In genomic region chr20:2839732-2840137, GRCh38 we compare ENCODE assay signal across 10 cellular contexts. TPM values are rescaled to one million over a fixed set of nuclear protein-coding genes. Genes with fewer than 3 reads are reported as not detected.
A peak's percentile ranks its signal among the peaks of the same experiment; 100 is the strongest.
DNase-seq lines count a peak whose midpoint lies in the region; ATAC-seq and TF ChIP-seq lines count a peak whose summit lies in the region.
"Had no signal": no experiment of that assay in that cellular context is flagged by ENCODE, and none has a peak within 500 bp of the region (broad histone marks: within the 10 kb centered on the region; RNA-seq: fewer than 3 reads in every experiment).

No MANE protein-coding gene starts in this region.

- H3K27me3 ChIP-seq in SK-N-SH (ENCODE audit: insufficient read depth), result no peaks in the 10 kb centered on the region
- no peaks in the 10 kb centered on the region for H3K27me3 ChIP-seq in kidney epithelial cell (ENCODE audit: control insufficient read depth, insufficient read depth, low read length)
- H3K27me3 ChIP-seq in stomach smooth muscle (ENCODE audit: control insufficient read depth in 1 of 2, insufficient read depth in 2 of 2, low read length in 2 of 2), result no peaks in the 10 kb centered on the region

- POLR2A ChIA-PET in SK-N-SH (lab: Yijun Ruan, JAX), result interaction anchor here (1.5 kb wide), 1 partner anchor 40 kb away, joined by 4 read pairs; the partner anchor contains the start of gene CPXM1

- peaks cover 39% of the 10 kb centered on the region; the same call in 1 of the 2 replicates for H3K79me2 ChIP-seq in SK-N-SH (ENCODE audit: insufficient read depth)

- TF ChIP-seq RAD21 in SK-N-SH (IDR thresholded peaks at IDR 0.05; ENCODE audit: low read length), result no peak

- intact Hi-C loops in activated T-helper 2 cell treated with anti-CD3 and anti-CD28 coated beads, Interferon-gamma antibody, Interleukin-2, Interleukin-4, amounts not matched to agents 10 μg/mL and 5 μg/mL and 100 μg/mL, durations not matched to agents 14 hours and 24 hours and 36 hours (cut with micrococcal nuclease), result loop anchor here (1.0 kb wide), 1 partner anchor 34 kb away; the partner anchor contains the start of gene PTPRA

- peak overlapping the region; percentile 100 for H2AFZ ChIP-seq in SK-N-SH (ENCODE audit: low read depth)

- DNase-seq in SK-N-SH, result no peak
- DNase-seq in activated T-helper 2 cell treated with anti-CD3 and anti-CD28 coated beads, Interferon-gamma antibody, Interleukin-2, Interleukin-4, amounts not matched to agents 10 μg/mL and 5 μg/mL and 100 μg/mL, durations not matched to agents 14 hours and 24 hours and 36 hours (ENCODE audit: low spot score), result no peak
- no peak for DNase-seq in kidney epithelial cell (ENCODE audit: low read depth)
- no peak for DNase-seq in DMS53 (lab: John Stamatoyannopoulos, UW)
- no peak for DNase-seq in activated CD4-positive, alpha-beta T cell treated with anti-CD3 and anti-CD28 coated beads for 4 hours
- DNase-seq: 8988T had no signal

- no peak for TF ChIP-seq EP300 in SK-N-SH (IDR thresholded peaks at IDR 0.05; ENCODE audit: borderline replicate concordance in 1 of 2, low read depth in 1 of 2, low read length in 1 of 2)

- H3K4me3 ChIP-seq in SK-N-SH (ENCODE audit: low read depth in 2 of 2, low read length in 1 of 2) (peak overlapping the region; percentile 89 to 93), kidney epithelial cell (ENCODE audit: low read depth, low read length) (peak overlapping the region; percentile 62), stomach smooth muscle (ENCODE audit: low read length in 2 of 2) (peak overlapping the region; percentile 81 to 91)

- H3K4me1 ChIP-seq in SK-N-SH (ENCODE audit: control insufficient read depth in 1 of 2, insufficient read depth in 2 of 2, low read depth in 1 of 2, low read length in 1 of 2) (peaks cover 9 to 18% of the 10 kb centered on the region in 2 experiments; a peak in 3 of 4 replicates), stomach smooth muscle (ENCODE audit: control insufficient read depth, insufficient read depth, low read length) (peaks cover 22% of the 10 kb centered on the region)

- H3K9me3 Mint-ChIP-seq in activated T-helper 2 cell treated with anti-CD3 and anti-CD28 coated beads, Interferon-gamma antibody, Interleukin-2, Interleukin-4, amounts not matched to agents 10 μg/mL and 5 μg/mL and 100 μg/mL, durations not matched to agents 14 hours and 24 hours and 36 hours, result peaks cover 3% of the 10 kb centered on the region

- peak overlapping the region; percentile 84 for H3K4me3 Mint-ChIP-seq in activated T-helper 2 cell treated with anti-CD3 and anti-CD28 coated beads, Interferon-gamma antibody, Interleukin-2, Interleukin-4, amounts not matched to agents 10 μg/mL and 5 μg/mL and 100 μg/mL, durations not matched to agents 14 hours and 24 hours and 36 hours (ENCODE audit: low read depth)

- H3K9me3 ChIP-seq in SK-N-SH, result no peaks in the 10 kb centered on the region
- H3K9me3 ChIP-seq in stomach smooth muscle (ENCODE audit: control insufficient read depth in 2 of 2, low read length in 2 of 2), result no peaks in the 10 kb centered on the region

- H3K27ac Mint-ChIP-seq in activated T-helper 2 cell treated with anti-CD3 and anti-CD28 coated beads, Interferon-gamma antibody, Interleukin-2, Interleukin-4, amounts not matched to agents 10 μg/mL and 5 μg/mL and 100 μg/mL, durations not matched to agents 14 hours and 24 hours and 36 hours, result peak overlapping the region; percentile 89

- WGBS in SK-N-SH (ENCODE audit: low lambda C conversion rate), result 88% methylated on average over 14 of the region's 21 CpGs

- H3K27me3 Mint-ChIP-seq in activated T-helper 2 cell treated with anti-CD3 and anti-CD28 coated beads, Interferon-gamma antibody, Interleukin-2, Interleukin-4, amounts not matched to agents 10 μg/mL and 5 μg/mL and 100 μg/mL, durations not matched to agents 14 hours and 24 hours and 36 hours (ENCODE audit: low read depth), result no peaks in the 10 kb centered on the region

- no peaks in the 10 kb centered on the region for H4K20me1 ChIP-seq in SK-N-SH (ENCODE audit: insufficient read depth)

- H3K27ac ChIP-seq in SK-N-SH (ENCODE audit: low read depth in 2 of 2, low read length in 1 of 2) (peak overlapping the region; percentile 68 to 80; a peak in 2 of 4 replicates), stomach smooth muscle (ENCODE audit: low read length) (peak overlapping the region; percentile 83)

- peaks cover 20% of the 10 kb centered on the region for H3K36me3 Mint-ChIP-seq in activated T-helper 2 cell treated with anti-CD3 and anti-CD28 coated beads, Interferon-gamma antibody, Interleukin-2, Interleukin-4, amounts not matched to agents 10 μg/mL and 5 μg/mL and 100 μg/mL, durations not matched to agents 14 hours and 24 hours and 36 hours (ENCODE audit: low read depth)

- peaks cover 3% of the 10 kb centered on the region for H3F3A ChIP-seq in SK-N-SH (replicated peaks; ENCODE audit: insufficient read depth)

- no peak for TF ChIP-seq CTCF in SK-N-SH (IDR thresholded peaks at IDR 0.05)
- no peak for TF ChIP-seq CTCF in kidney epithelial cell (IDR thresholded peaks at IDR 0.05; ENCODE audit: insufficient read depth, low read length, poor library complexity, severe bottlenecking)

- H3K9me2 ChIP-seq in SK-N-SH, result no peaks in the 10 kb centered on the region

- peak overlapping the region; percentile 94 for H3K4me2 ChIP-seq in SK-N-SH

- peak overlapping the region; percentile 88; the same call in 1 of the 2 replicates for H3K9ac ChIP-seq in SK-N-SH
- no peak overlapping the region for H3K9ac ChIP-seq in stomach smooth muscle (ENCODE audit: low read length in 2 of 2)

- ATAC-seq in SK-N-SH treated with all-trans-retinoic acid at 6 μM for 48 hours (no peak), HG03159 (IDR thresholded peaks at IDR 0.05; ENCODE audit: unreplicated experiment) (no peak)

- H3K36me3 ChIP-seq in SK-N-SH (replicated peaks in 1 of 2; ENCODE audit: control insufficient read depth in 1 of 2, insufficient read depth in 2 of 2, low read length in 1 of 2) (peaks cover 7 to 23% of the 10 kb centered on the region in 2 experiments), kidney epithelial cell (ENCODE audit: control insufficient read depth, insufficient read depth, low read length) (no peaks in the 10 kb centered on the region), stomach smooth muscle (ENCODE audit: control insufficient read depth in 2 of 2, insufficient read depth in 2 of 2, low read length in 2 of 2) (peaks cover 0 to 11% of the 10 kb centered on the region in 2 donors)

- peaks cover 15% of the 10 kb centered on the region for H3K4me1 Mint-ChIP-seq in activated T-helper 2 cell treated with anti-CD3 and anti-CD28 coated beads, Interferon-gamma antibody, Interleukin-2, Interleukin-4, amounts not matched to agents 10 μg/mL and 5 μg/mL and 100 μg/mL, durations not matched to agents 14 hours and 24 hours and 36 hours (ENCODE audit: low read depth)

- CTCF ChIA-PET in SK-N-SH (lab: Yijun Ruan, JAX), result interaction anchor here (0.9 to 3.8 kb wide), 3 partner anchors 12 to 33 kb away, joined by 3 to 12 read pairs (median 3); no protein-coding TSS in a partner anchor

TF ChIP-seq in SK-N-SH, 30 proteins besides CTCF, POLR2A, EP300 and RAD21:
- TF ChIP-seq SMC3 (IDR thresholded peaks at IDR 0.05; ENCODE audit: low read depth, low read length) (no peak), NFIC (IDR thresholded peaks at IDR 0.05; ENCODE audit: borderline replicate concordance) (no peak), POLR2AphosphoS5 (IDR thresholded peaks at IDR 0.05; ENCODE audit: low read depth, low read length) (no peak)

TF ChIP-seq in SK-N-SH treated with all-trans-retinoic acid at 6 μM for 48 hours, 23 proteins besides CTCF, POLR2A, EP300 and RAD21 (continues in another document):
- TF ChIP-seq ZNF70 (CRISPR knock-in tag; IDR thresholded peaks at IDR 0.05) (no peak), ZNF565 (CRISPR knock-in tag; conservative IDR thresholded peaks at IDR 0.05; ENCODE audit: low read depth) (no peak)

RNA-seq across cellular contexts. Expression of gene PCED1A, which starts 0.7 kb away (rescaled TPM):
- polyA plus RNA-seq in SK-N-SH (2012; rRNA removed), result 65.2 and 73.6 TPM in 2 replicates
- 16.3 and 21.7 TPM in 2 replicates for polyA plus RNA-seq in SK-N-SH (2012; cell fraction: cytosol; rRNA removed)
- 566 and 689 TPM in 2 replicates for polyA plus RNA-seq in SK-N-SH (2012; cell fraction: nucleus; rRNA removed)
- total RNA-seq in activated T-helper 2 cell treated with anti-CD3 and anti-CD28 coated beads, Interferon-gamma antibody, Interleukin-2, Interleukin-4, amounts not matched to agents 10 μg/mL and 5 μg/mL and 100 μg/mL, durations not matched to agents 14 hours and 24 hours and 36 hours, result 29.2 and 35.2 TPM in 2 replicates
- 30.4 and 35.5 TPM in 2 replicates for total RNA-seq in kidney epithelial cell

RNA-seq across cellular contexts. Expression of gene VPS16, which starts 0.8 kb away (rescaled TPM):
- polyA plus RNA-seq in SK-N-SH (2012; rRNA removed), result 62.0 and 78.4 TPM in 2 replicates
- polyA plus RNA-seq in SK-N-SH (2012; cell fraction: cytosol; rRNA removed), result 25.1 and 33.3 TPM in 2 replicates
- polyA plus RNA-seq in SK-N-SH (2012; cell fraction: nucleus; rRNA removed), result 293 and 305 TPM in 2 replicates
- 47.4 and 50.1 TPM in 2 replicates for total RNA-seq in activated T-helper 2 cell treated with anti-CD3 and anti-CD28 coated beads, Interferon-gamma antibody, Interleukin-2, Interleukin-4, amounts not matched to agents 10 μg/mL and 5 μg/mL and 100 μg/mL, durations not matched to agents 14 hours and 24 hours and 36 hours
- 38.6 and 40.4 TPM in 2 replicates for total RNA-seq in kidney epithelial cell

RNA-seq across cellular contexts. Expression of gene TMEM239, which starts 23.6 kb away (rescaled TPM):
- polyA plus RNA-seq in SK-N-SH (2012; rRNA removed), result 0.02 and 0.10 TPM in 2 replicates
- polyA plus RNA-seq in SK-N-SH (2012; cell fraction: cytosol; rRNA removed), result 0.03 and 0.05 TPM in 2 replicates
- polyA plus RNA-seq in SK-N-SH (2012; cell fraction: nucleus; rRNA removed), result 0.46 and 0.64 TPM in 2 replicates
- total RNA-seq in activated T-helper 2 cell treated with anti-CD3 and anti-CD28 coated beads, Interferon-gamma antibody, Interleukin-2, Interleukin-4, amounts not matched to agents 10 μg/mL and 5 μg/mL and 100 μg/mL, durations not matched to agents 14 hours and 24 hours and 36 hours, result not detected in 2 replicates
- not detected in 2 replicates for total RNA-seq in kidney epithelial cell
- total RNA-seq: activated CD8-positive, alpha-beta memory T cell treated with anti-CD3 and anti-CD28 coated beads for 36 hours had no signal

RNA-seq across cellular contexts. Expression of gene C20orf141, which starts 24.9 kb away (rescaled TPM):
- polyA plus RNA-seq in SK-N-SH (2012; rRNA removed), result 1.1 and 1.2 TPM in 2 replicates
- 0.17 and 0.87 TPM in 2 replicates for polyA plus RNA-seq in SK-N-SH (2012; cell fraction: cytosol; rRNA removed)
- polyA plus RNA-seq in SK-N-SH (2012; cell fraction: nucleus; rRNA removed), result 0.34 and 0.79 TPM in 2 replicates
- not detected in 2 replicates for total RNA-seq in activated T-helper 2 cell treated with anti-CD3 and anti-CD28 coated beads, Interferon-gamma antibody, Interleukin-2, Interleukin-4, amounts not matched to agents 10 μg/mL and 5 μg/mL and 100 μg/mL, durations not matched to agents 14 hours and 24 hours and 36 hours
- not detected in 2 replicates for total RNA-seq in kidney epithelial cell
- total RNA-seq: activated CD8-positive, alpha-beta memory T cell treated with anti-CD3 and anti-CD28 coated beads for 36 hours had no signal

RNA-seq across cellular contexts. Expression of gene PTPRA, which starts 33.5 kb away (rescaled TPM):
- polyA plus RNA-seq in SK-N-SH (2012; rRNA removed), result 47.6 and 55.4 TPM in 2 replicates
- 62.0 and 65.9 TPM in 2 replicates for polyA plus RNA-seq in SK-N-SH (2012; cell fraction: cytosol; rRNA removed)
- polyA plus RNA-seq in SK-N-SH (2012; cell fraction: nucleus; rRNA removed), result 45.0 and 59.2 TPM in 2 replicates
- 92.0 TPM in 2 replicates for total RNA-seq in activated T-helper 2 cell treated with anti-CD3 and anti-CD28 coated beads, Interferon-gamma antibody, Interleukin-2, Interleukin-4, amounts not matched to agents 10 μg/mL and 5 μg/mL and 100 μg/mL, durations not matched to agents 14 hours and 24 hours and 36 hours
- 43.3 and 48.6 TPM in 2 replicates for total RNA-seq in kidney epithelial cell
